ENCODE assay signal across 37 cellular contexts in the genomic region with DNA sequence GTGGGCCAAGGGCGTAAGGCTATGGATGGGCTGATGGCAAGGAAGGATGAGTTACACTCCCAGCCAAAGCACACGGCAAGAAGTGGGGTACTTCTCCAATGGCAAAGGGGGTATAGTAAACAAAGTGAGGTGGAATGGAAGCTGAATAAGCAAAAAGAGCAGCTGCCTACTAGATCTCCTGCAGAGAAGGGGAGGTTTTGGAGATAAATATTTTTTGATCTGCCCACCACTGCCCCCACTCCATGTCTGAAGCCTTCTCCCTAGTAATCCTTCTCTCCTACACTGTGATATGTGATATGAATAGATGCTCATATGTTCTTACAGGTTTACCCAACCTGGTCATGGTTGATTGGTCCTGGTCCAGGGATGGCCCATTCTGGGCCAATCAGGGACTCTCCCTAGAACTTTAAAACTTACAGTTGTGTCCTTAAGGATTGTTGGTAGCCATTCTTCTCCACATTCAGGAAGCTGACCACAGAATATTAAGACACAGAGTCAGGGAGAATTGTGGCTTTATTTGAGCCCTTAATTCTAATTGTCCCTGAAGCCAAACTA.
DNase-seq lines count a peak whose midpoint lies in the region; ATAC-seq, FAIRE-seq and TF ChIP-seq lines count a peak whose summit lies in the region.
"Had no signal": no experiment of that assay in that cellular context is flagged by ENCODE, and none has a peak within 500 bp of the region (broad histone marks: within the 10 kb centered on the region; RNA-seq: fewer than 3 reads in every experiment).

No MANE protein-coding gene starts in this region.

- no peak for DNase-seq in GM12892 (ENCODE audit: insufficient read length)
- DNase-seq in GM12878 (ENCODE audit: low read depth, low spot score), result no peak
- no peak for DNase-seq in mesendoderm
- DNase-seq in naive thymus-derived CD4-positive, alpha-beta T cell, result no peak
- DNase-seq in NCI-H1417 (lab: John Stamatoyannopoulos, UW), result no peak
- DNase-seq in activated T-cell treated with anti-CD3 and anti-CD28 coated beads, Interleukin-2, amount 50 U/mL, for 4 hours, result no peak
- no peak for DNase-seq in activated naive CD4-positive, alpha-beta T cell (lab: John Stamatoyannopoulos, UW)
- DNase-seq: 8988T; ACHN; AML-193; BE2C; C1 segment of cervical spinal cord; Caco-2; Calu3; CD4-positive, alpha-beta memory T cell; CD4-positive, alpha-beta T cell; CD4-positive, CD25-positive, alpha-beta regulatory T cell; CD8-positive, alpha-beta memory T cell; CD8-positive, alpha-beta T cell; COR-L47; DMS 273 treated with DMSO at 0.1 percent for 48 hours; DMS153; DMS53; DMS79; DMS79 treated with DMSO at 0.1 percent for 48 hours; DND-41; EL had no signal

- no peak overlapping the region for H3K56ac ChIP-seq in mesendoderm (ENCODE audit: low read length)

- RAD21 ChIA-PET in GM12878 (lab: Charles Lee; ENCODE audit: unreplicated experiment), result interaction anchor here (2.3 to 11.1 kb wide), 3 partner anchors 40 to 55 kb away, joined by 7 to 202 read pairs (median 52); no protein-coding TSS in a partner anchor

- H3K36me3 Mint-ChIP-seq in naive thymus-derived CD4-positive, alpha-beta T cell, result peaks cover 0 to 12% (median 4%) of the 10 kb centered on the region in 5 donors
- no peaks in the 10 kb centered on the region for H3K36me3 Mint-ChIP-seq in activated T-cell treated with anti-CD3 and anti-CD28 coated beads, Interleukin-2, amount 50 U/mL, for 4 hours (ENCODE audit: insufficient read depth)
- H3K36me3 Mint-ChIP-seq: CD14-positive monocyte; CD4-positive, alpha-beta memory T cell; CD4-positive, CD25-positive, alpha-beta regulatory T cell; CD8-positive, alpha-beta T cell had no signal

- no peak for ATAC-seq in GM12878
- no peak for ATAC-seq in naive thymus-derived CD4-positive, alpha-beta T cell
- ATAC-seq in activated T-cell treated with anti-CD3 and anti-CD28 coated beads, Interleukin-2, amount 50 U/mL, for 4 hours, result no peak
- ATAC-seq: A549; CD8-positive, alpha-beta T cell had no signal

- H3K27ac Mint-ChIP-seq in naive thymus-derived CD4-positive, alpha-beta T cell, result no peak overlapping the region
- H3K27ac Mint-ChIP-seq: B cell; CD14-positive monocyte; CD4-positive, alpha-beta memory T cell; CD4-positive, alpha-beta T cell; CD4-positive, CD25-positive, alpha-beta regulatory T cell; CD8-positive, alpha-beta T cell had no signal

- H3K36me3 ChIP-seq in HEK293 (ENCODE audit: control insufficient read depth in 2 of 2, insufficient read depth in 1 of 2, low read length in 2 of 2), result no peaks in the 10 kb centered on the region
- H3K36me3 ChIP-seq in GM12878 (ENCODE audit: control insufficient read depth in 2 of 2, insufficient read depth in 2 of 2, low read length in 1 of 2), result no peaks in the 10 kb centered on the region
- H3K36me3 ChIP-seq in mesendoderm (ENCODE audit: control insufficient read depth, insufficient read depth, low read length), result no peaks in the 10 kb centered on the region
- H3K36me3 ChIP-seq in naive thymus-derived CD4-positive, alpha-beta T cell (ENCODE audit: control insufficient read depth in 2 of 3, insufficient read depth in 3 of 3, low read length in 3 of 3), result no peaks in the 10 kb centered on the region
- H3K36me3 ChIP-seq: BE2C; BLaER1; BLaER1 treated with 17β-estradiol and CSF1 and Interleukin-3, amounts not matched to agents 10 nM and 100 nM had no signal

- H3K4me1 Mint-ChIP-seq in naive thymus-derived CD4-positive, alpha-beta T cell, result peaks cover 0 to 7% (median 0%) of the 10 kb centered on the region in 7 donors
- no peaks in the 10 kb centered on the region for H3K4me1 Mint-ChIP-seq in activated T-cell treated with anti-CD3 and anti-CD28 coated beads, Interleukin-2, amount 50 U/mL, for 4 hours (ENCODE audit: low read depth)
- H3K4me1 Mint-ChIP-seq: CD14-positive monocyte; CD4-positive, alpha-beta memory T cell; CD4-positive, CD25-positive, alpha-beta regulatory T cell; CD8-positive, alpha-beta memory T cell had no signal

- H3K9me3 Mint-ChIP-seq in naive thymus-derived CD4-positive, alpha-beta T cell, result peaks cover 0 to 11% (median 3%) of the 10 kb centered on the region in 11 donors
- H3K9me3 Mint-ChIP-seq in activated T-cell treated with anti-CD3 and anti-CD28 coated beads, Interleukin-2, amount 50 U/mL, for 4 hours, result peaks cover 2% of the 10 kb centered on the region

- H3K27me3 Mint-ChIP-seq in naive thymus-derived CD4-positive, alpha-beta T cell, result peaks cover 0 to 18% (median 7%) of the 10 kb centered on the region in 5 donors
- no peaks in the 10 kb centered on the region for H3K27me3 Mint-ChIP-seq in activated T-cell treated with anti-CD3 and anti-CD28 coated beads, Interleukin-2, amount 50 U/mL, for 4 hours (ENCODE audit: low read depth)
- H3K27me3 Mint-ChIP-seq: B cell; CD4-positive, CD25-positive, alpha-beta regulatory T cell had no signal

- H3K27me3 ChIP-seq in GM12878 (replicated peaks in 1 of 2; ENCODE audit: control insufficient read depth in 2 of 2, insufficient read depth in 2 of 2, low read length in 1 of 2) (no peaks in the 10 kb centered on the region), mesendoderm (ENCODE audit: insufficient read depth, low read length, poor library complexity) (no peaks in the 10 kb centered on the region)
- H3K27me3 ChIP-seq in naive thymus-derived CD4-positive, alpha-beta T cell (ENCODE audit: control insufficient read depth in 2 of 2, insufficient read depth in 2 of 2, low read length in 2 of 2), result no peaks in the 10 kb centered on the region
- H3K27me3 ChIP-seq: BE2C; BLaER1; BLaER1 treated with 17β-estradiol and CSF1 and Interleukin-3, amounts not matched to agents 10 nM and 100 nM had no signal

- no peak overlapping the region for H4K8ac ChIP-seq in mesendoderm (ENCODE audit: low read depth, low read length)

- 49% methylated on average over 2 of the region's 2 CpGs for WGBS in GM12878 (ENCODE audit: insufficient coverage, insufficient replicate concordance, low lambda C conversion rate, missing lambda C conversion rate)
- no CpG with 5 or more reads among the region's 2 CpGs for WGBS in mesendoderm (ENCODE audit: extremely low coverage, insufficient coverage, low lambda C conversion rate)

- H2BK5ac ChIP-seq in mesendoderm (ENCODE audit: low read length), result no peak overlapping the region

- H2BK15ac ChIP-seq in mesendoderm (replicated peaks; ENCODE audit: low read depth), result no peak overlapping the region

- TF ChIP-seq CTCF in HEK293 (tag by site-specific recombination; IDR thresholded peaks at IDR 0.05) (no peak), GM12878 (IDR thresholded peaks at IDR 0.05 in 2 of 3, conservative IDR thresholded peaks at IDR 0.05 in 1 of 3; ENCODE audit: control insufficient read depth in 2 of 3, extremely low read depth in 1 of 3, insufficient read depth in 1 of 3, low read depth in 3 of 3, low read length in 3 of 3) (no peak)

- H4K20me1 ChIP-seq in GM12878 (ENCODE audit: control insufficient read depth, insufficient read depth), result no peaks in the 10 kb centered on the region
- H4K20me1 ChIP-seq: BLaER1; BLaER1 treated with 17β-estradiol and CSF1 and Interleukin-3, amounts not matched to agents 10 nM and 100 nM had no signal

- in situ Hi-C loops in GM12878 (cut with MboI), result no loop called here

- H3K9ac ChIP-seq in GM12878 (ENCODE audit: control insufficient read depth, insufficient read depth, low read length) (no peak overlapping the region), mesendoderm (ENCODE audit: low read length) (no peak overlapping the region)
- H3K9ac ChIP-seq: BLaER1; BLaER1 treated with 17β-estradiol and CSF1 and Interleukin-3, amounts not matched to agents 10 nM and 100 nM had no signal

- peak; percentile 5 for FAIRE-seq in GM12892 (lab: Jason Lieb, UNC)
- no peak for FAIRE-seq in GM12878 (lab: Jason Lieb, UNC)
- FAIRE-seq: A204.1, A549, D721Med had no signal

- BruUV-seq in GM12878 (replicated peaks; lab: Mats Ljungman, UMichigan), result no TSS peak

- H3K4ac ChIP-seq in mesendoderm (ENCODE audit: low read depth, low read length), result no peak overlapping the region

- H3K79me1 ChIP-seq in mesendoderm (ENCODE audit: low read length), result no peaks in the 10 kb centered on the region

- intact Hi-C loops in GM12878 (cut with micrococcal nuclease; ENCODE audit: unreplicated experiment), result no loop called here
- intact Hi-C loops in naive thymus-derived CD4-positive, alpha-beta T cell (cut with micrococcal nuclease), result no loop called here

- H3K79me2 ChIP-seq in GM12878 (ENCODE audit: control insufficient read depth, insufficient read depth, low read length), result no peaks in the 10 kb centered on the region
- H3K79me2 ChIP-seq in mesendoderm (ENCODE audit: control insufficient read depth, insufficient read depth, low read length), result no peaks in the 10 kb centered on the region

- TF ChIP-seq POLR2A in GM12892 (IDR thresholded peaks at IDR 0.05; ENCODE audit: low read depth, low read length), result no peak
- TF ChIP-seq POLR2A in GM12878 (IDR thresholded peaks at IDR 0.05; ENCODE audit: low read depth, low read length), result no peak

- SMC1A ChIA-PET in GM12878 (lab: Charles Lee; ENCODE audit: uncharacterized antibody, unreplicated experiment), result interaction anchor here (0.9 to 9.5 kb wide), 11 partner anchors 9 to 463 kb away, joined by 3 to 258 read pairs (median 5); no protein-coding TSS in a partner anchor

- no peak overlapping the region for H2AK5ac ChIP-seq in mesendoderm (ENCODE audit: low read length)

- H3K23ac ChIP-seq in mesendoderm (ENCODE audit: low read length), result no peak overlapping the region

- H3K18ac ChIP-seq in mesendoderm (ENCODE audit: low read length), result no peak overlapping the region

- TF ChIP-seq EP300 in GM12878 (IDR thresholded peaks at IDR 0.05; ENCODE audit: borderline replicate concordance in 1 of 2, control insufficient read depth in 1 of 2, low read depth in 2 of 2, low read length in 2 of 2), result no peak

- H3K4me3 Mint-ChIP-seq in naive thymus-derived CD4-positive, alpha-beta T cell, result no peak overlapping the region
- H3K4me3 Mint-ChIP-seq in activated T-cell treated with anti-CD3 and anti-CD28 coated beads, Interleukin-2, amount 50 U/mL, for 4 hours, result no peak overlapping the region
- H3K4me3 Mint-ChIP-seq: B cell; CD14-positive monocyte; CD4-positive, alpha-beta memory T cell; CD4-positive, alpha-beta T cell; CD4-positive, CD25-positive, alpha-beta regulatory T cell; CD8-positive, alpha-beta memory T cell; CD8-positive, alpha-beta T cell had no signal

- H3K9me3 ChIP-seq in HEK293 (ENCODE audit: control insufficient read depth, insufficient read depth, low read depth, low read length), result no peaks in the 10 kb centered on the region
- no peaks in the 10 kb centered on the region for H3K9me3 ChIP-seq in GM12878 (replicated peaks; ENCODE audit: control insufficient read depth, insufficient read depth, low read length)
- no peaks in the 10 kb centered on the region for H3K9me3 ChIP-seq in naive thymus-derived CD4-positive, alpha-beta T cell (ENCODE audit: control insufficient read depth in 2 of 3, low read length in 3 of 3)
- H3K9me3 ChIP-seq: A549, BE2C, Caco-2 had no signal

- H3K4me1 ChIP-seq in HEK293 (ENCODE audit: control insufficient read depth, insufficient read depth, low read length) (no peaks in the 10 kb centered on the region), GM12878 (ENCODE audit: control insufficient read depth, insufficient read depth, low read length) (peaks cover 13% of the 10 kb centered on the region), mesendoderm (ENCODE audit: control insufficient read depth, low read depth, low read length) (no peaks in the 10 kb centered on the region)
- no peaks in the 10 kb centered on the region for H3K4me1 ChIP-seq in naive thymus-derived CD4-positive, alpha-beta T cell (ENCODE audit: control insufficient read depth in 2 of 2, insufficient read depth in 2 of 2, low read length in 2 of 2)
- H3K4me1 ChIP-seq: A549; BE2C; BLaER1; BLaER1 treated with 17β-estradiol and CSF1 and Interleukin-3, amounts not matched to agents 10 nM and 100 nM; Caco-2 had no signal

- H3K27ac ChIP-seq in HEK293 (ENCODE audit: extremely low read depth, low read depth, low read length) (no peak overlapping the region), GM12878 (ENCODE audit: control insufficient read depth, insufficient read depth) (no peak overlapping the region), mesendoderm (ENCODE audit: low read depth, low read length) (peak overlapping the region; percentile 12)
- H3K27ac ChIP-seq in naive thymus-derived CD4-positive, alpha-beta T cell (ENCODE audit: low read depth, low read length), result no peak overlapping the region
- H3K27ac ChIP-seq: 22Rv1; A549; BLaER1; BLaER1 treated with 17β-estradiol and CSF1 and Interleukin-3, amounts not matched to agents 10 nM and 100 nM; C4-2B had no signal

- no peak overlapping the region for H4K5ac ChIP-seq in mesendoderm (ENCODE audit: low read length)

- POLR2A ChIA-PET in HEK293 (lab: Yijun Ruan, JAX), result no interaction called here
- POLR2A ChIA-PET in GM12878 (lab: Charles Lee), result interaction anchor here (5.0 kb wide), 1 partner anchor 48 kb away, joined by 64 read pairs; no protein-coding TSS in a partner anchor
- POLR2A ChIA-PET in naive thymus-derived CD4-positive, alpha-beta T cell (lab: Charles Lee), result no interaction called here

- H2BK120ac ChIP-seq in mesendoderm (ENCODE audit: low read depth, low read length), result no peak overlapping the region

- no peak overlapping the region for H2AFZ ChIP-seq in GM12878 (ENCODE audit: control insufficient read depth, low read depth, low read length)

- H3K4me2 ChIP-seq in GM12878 (ENCODE audit: control insufficient read depth, insufficient read depth) (no peak overlapping the region), mesendoderm (ENCODE audit: low read length) (no peak overlapping the region)
- H3K4me2 ChIP-seq: A549; BLaER1; BLaER1 treated with 17β-estradiol and CSF1 and Interleukin-3, amounts not matched to agents 10 nM and 100 nM had no signal

- TF ChIP-seq RAD21 in GM12878 (IDR thresholded peaks at IDR 0.05; ENCODE audit: insufficient read depth, low read depth, low read length), result no peak

- H3K4me3 ChIP-seq in HEK293 (ENCODE audit: low read depth, low read length) (no peak overlapping the region), GM12878 (no peak overlapping the region), mesendoderm (ENCODE audit: low read length) (no peak overlapping the region)
- H3K4me3 ChIP-seq in naive thymus-derived CD4-positive, alpha-beta T cell (ENCODE audit: low read length), result no peak overlapping the region
- H3K4me3 ChIP-seq: A549; BLaER1; BLaER1 treated with 17β-estradiol and CSF1 and Interleukin-3, amounts not matched to agents 10 nM and 100 nM had no signal

- CTCF ChIA-PET in HEK293 (lab: Yijun Ruan, JAX), result interaction anchor here (0.6 kb wide), 1 partner anchor 45 kb away, joined by 3 read pairs; no protein-coding TSS in a partner anchor
- CTCF ChIA-PET in GM12878 (lab: Yijun Ruan, JAX), result interaction anchor here (1.0 to 10.4 kb wide), 4 partner anchors 9 to 97 kb away, joined by 4 to 164 read pairs (median 14); no protein-coding TSS in a partner anchor
- CTCF ChIA-PET in naive thymus-derived CD4-positive, alpha-beta T cell (lab: Charles Lee), result no interaction called here
